In the genomic region with DNA sequence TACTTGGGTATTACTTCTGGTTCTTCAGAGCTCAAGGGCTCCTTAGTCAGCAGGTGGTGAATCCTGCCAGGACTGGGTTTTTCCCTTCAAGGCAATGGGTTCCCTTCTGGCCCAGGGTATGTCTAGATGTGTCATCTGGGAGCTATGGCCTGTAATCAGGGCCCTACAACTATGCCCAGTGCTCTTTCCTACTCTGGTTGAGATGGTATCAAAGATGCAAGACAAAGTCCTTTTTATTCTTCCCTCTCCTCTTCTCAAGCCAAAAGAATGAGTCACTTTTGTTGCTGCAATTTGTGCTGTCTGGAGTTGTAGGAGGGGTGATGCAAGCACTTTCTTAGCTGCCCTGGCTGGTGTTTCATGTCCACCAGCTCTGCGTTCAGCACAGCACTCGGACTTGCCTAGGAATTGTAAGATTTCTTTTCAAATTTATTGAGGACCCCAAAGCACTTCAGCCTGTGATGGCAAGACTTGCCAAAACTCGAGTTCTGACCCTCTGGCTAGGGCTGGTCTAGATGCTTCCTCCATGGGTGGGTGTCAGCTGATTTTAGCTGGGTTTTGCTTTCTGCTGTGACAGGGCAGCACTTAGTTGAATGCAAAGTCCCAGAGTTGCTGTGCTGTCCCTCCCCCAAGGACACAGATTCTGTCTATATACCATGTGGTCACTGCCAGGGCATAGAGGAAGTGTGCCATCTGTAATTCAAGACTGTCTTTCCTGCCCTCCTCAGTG, we compare ENCODE assay signal across 9 cellular contexts.
DNase-seq lines count a peak whose midpoint lies in the region; ATAC-seq and TF ChIP-seq lines count a peak whose summit lies in the region.
"Had no signal": no experiment of that assay in that cellular context is flagged by ENCODE, and none has a peak within 500 bp of the region (broad histone marks: within the 10 kb centered on the region; RNA-seq: fewer than 3 reads in every experiment).

No MANE protein-coding gene starts in this region.

- TF ChIP-seq CTCF in HCT116 (IDR thresholded peaks at IDR 0.05 in 2 of 3, conservative IDR thresholded peaks at IDR 0.05 in 1 of 3; ENCODE audit: borderline replicate concordance in 1 of 3, insufficient read depth in 1 of 3, low read depth in 2 of 3, low read length in 2 of 3) (no peak), SK-N-SH (IDR thresholded peaks at IDR 0.05) (no peak), fibroblast of the aortic adventitia (IDR thresholded peaks at IDR 0.05; ENCODE audit: insufficient read depth, low read length) (no peak)

- POLR2A ChIA-PET in HCT116 (lab: Charles Lee) (no interaction called here), SK-N-SH (lab: Yijun Ruan, JAX) (no interaction called here)

- H3K9me2 ChIP-seq in HCT116 (ENCODE audit: insufficient read depth) (no peaks in the 10 kb centered on the region), SK-N-SH (no peaks in the 10 kb centered on the region)

- H3F3A ChIP-seq in SK-N-SH (replicated peaks; ENCODE audit: insufficient read depth), result peaks cover 14% of the 10 kb centered on the region

- H3K36me3 ChIP-seq in HCT116 (ENCODE audit: control insufficient read depth in 1 of 2, insufficient read depth in 2 of 2, low read length in 2 of 2), result no peaks in the 10 kb centered on the region
- no peaks in the 10 kb centered on the region for H3K36me3 ChIP-seq in SK-N-SH (replicated peaks in 1 of 2; ENCODE audit: control insufficient read depth in 1 of 2, insufficient read depth in 2 of 2, low read length in 1 of 2)

- ATAC-seq in HCT116, result peak; percentile 66; the same call in 1 of the 2 replicates
- no peak for ATAC-seq in GM21528 (IDR thresholded peaks at IDR 0.05; ENCODE audit: low FRiP score, unreplicated experiment)
- no peak for ATAC-seq in HG03097 (IDR thresholded peaks at IDR 0.05; ENCODE audit: low FRiP score, unreplicated experiment)
- no peak for ATAC-seq in HG03521 (IDR thresholded peaks at IDR 0.05; ENCODE audit: unreplicated experiment)

- H3K4me3 ChIP-seq in HCT116 (replicated peaks in 1 of 2; ENCODE audit: low read depth in 1 of 2, low read length in 2 of 2) (no peak overlapping the region), SK-N-SH (ENCODE audit: low read depth in 2 of 2, low read length in 1 of 2) (peak overlapping the region in 1 of 2 experiments; percentile 57; a peak in 2 of 4 replicates), fibroblast of the aortic adventitia (ENCODE audit: low read depth, low read length) (peak overlapping the region; percentile 60), skin epidermis (no peak overlapping the region)

- TF ChIP-seq RAD21 in HCT116 (IDR thresholded peaks at IDR 0.05; ENCODE audit: low read depth), result no peak
- no peak for TF ChIP-seq RAD21 in SK-N-SH (IDR thresholded peaks at IDR 0.05; ENCODE audit: low read length)

- peak; percentile 19 for DNase-seq in HCT116 (ENCODE audit: low read depth, low spot score)
- no peak for DNase-seq in SK-N-SH
- peak; percentile 96 for DNase-seq in fibroblast of the aortic adventitia (ENCODE audit: low read depth)
- DNase-seq in globus pallidus (ENCODE audit: low spot score), result no peak
- DNase-seq: cortex of kidney had no signal

- TF ChIP-seq EP300 in SK-N-SH (IDR thresholded peaks at IDR 0.05; ENCODE audit: borderline replicate concordance in 1 of 2, low read depth in 1 of 2, low read length in 1 of 2), result peak in 1 of 2 experiments; percentile 46; a peak in 1 of 4 replicates

- intact Hi-C loops in HCT116 (cut with micrococcal nuclease), result no loop called here

- H3K9ac ChIP-seq in HCT116 (ENCODE audit: low read length), result no peak overlapping the region
- peak overlapping the region; percentile 59; the same call in 1 of the 2 replicates for H3K9ac ChIP-seq in SK-N-SH

- H2AFZ ChIP-seq in HCT116 (ENCODE audit: low read depth, low read length, poor library complexity, severe bottlenecking), result no peak overlapping the region
- H2AFZ ChIP-seq in SK-N-SH (ENCODE audit: low read depth), result peak overlapping the region; percentile 52; the same call in 1 of the 2 replicates

- H3K9me3 ChIP-seq in HCT116 (ENCODE audit: control insufficient read depth in 1 of 2, insufficient read depth in 1 of 2, low read depth in 1 of 2, low read length in 2 of 2) (peaks cover 0 to 3% of the 10 kb centered on the region in 2 experiments; a peak in 1 of 4 replicates), SK-N-SH (no peaks in the 10 kb centered on the region)

- H3K4me1 ChIP-seq in HCT116 (ENCODE audit: control insufficient read depth in 1 of 2, insufficient read depth in 2 of 2, low read length in 2 of 2), result no peaks in the 10 kb centered on the region
- H3K4me1 ChIP-seq in SK-N-SH (ENCODE audit: control insufficient read depth in 1 of 2, insufficient read depth in 2 of 2, low read depth in 1 of 2, low read length in 1 of 2), result no peaks in the 10 kb centered on the region

- BruUV-seq in HCT116 (replicated peaks; lab: Mats Ljungman, UMichigan), result no TSS peak

- RAD21 ChIA-PET in HCT116 (lab: Charles Lee; ENCODE audit: low non-redundant PET in 1 of 2, low total read pairs in 2 of 2, uncharacterized antibody in 2 of 2, unreplicated experiment in 2 of 2), result no interaction called here

- H4K20me1 ChIP-seq in HCT116 (ENCODE audit: insufficient read depth), result no peaks in the 10 kb centered on the region
- no peaks in the 10 kb centered on the region for H4K20me1 ChIP-seq in SK-N-SH (ENCODE audit: insufficient read depth)

- no peaks in the 10 kb centered on the region for H3K79me2 ChIP-seq in HCT116 (ENCODE audit: insufficient read depth, low read length)
- H3K79me2 ChIP-seq in SK-N-SH (ENCODE audit: insufficient read depth), result no peaks in the 10 kb centered on the region

- 9% methylated on average over 3 of the region's 3 CpGs for WGBS in SK-N-SH (ENCODE audit: low lambda C conversion rate)

- CTCF ChIA-PET in HCT116 (lab: Charles Lee), result no interaction called here
- CTCF ChIA-PET in SK-N-SH (lab: Yijun Ruan, JAX), result no interaction called here

- H3K4me2 ChIP-seq in HCT116 (ENCODE audit: low read length), result no peak overlapping the region
- H3K4me2 ChIP-seq in SK-N-SH, result peak overlapping the region; percentile 64

- no peak overlapping the region for H3K27ac ChIP-seq in HCT116 (ENCODE audit: low read depth, low read length)
- H3K27ac ChIP-seq in SK-N-SH (ENCODE audit: low read depth in 2 of 2, low read length in 1 of 2), result peak overlapping the region in 1 of 2 experiments; percentile 92; a peak in 2 of 4 replicates
- peak overlapping the region in 12 of 21 experiments; percentile 3 to 80 (median 57) for H3K27ac ChIP-seq in skin epidermis

- no peak for TF ChIP-seq POLR2A in HCT116 (IDR thresholded peaks at IDR 0.05; ENCODE audit: borderline replicate concordance, extremely low read depth, insufficient read depth, insufficient read length)

- H3K27me3 ChIP-seq in HCT116 (ENCODE audit: insufficient read depth, low read length) (no peaks in the 10 kb centered on the region), SK-N-SH (ENCODE audit: insufficient read depth) (no peaks in the 10 kb centered on the region)

TF ChIP-seq in HCT116, 20 proteins besides CTCF, POLR2A, EP300 and RAD21:
- peak; percentile 42; the same call in 1 of the 2 replicates for TF ChIP-seq CEBPB (IDR thresholded peaks at IDR 0.05; ENCODE audit: low read depth)
- TF ChIP-seq, protein P1, sequence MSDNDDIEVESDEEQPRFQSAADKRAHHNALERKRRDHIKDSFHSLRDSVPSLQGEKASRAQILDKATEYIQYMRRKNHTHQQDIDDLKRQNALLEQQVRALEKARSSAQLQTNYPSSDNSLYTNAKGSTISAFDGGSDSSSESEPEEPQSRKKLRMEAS (IDR thresholded peaks at IDR 0.05), result no peak

TF ChIP-seq in SK-N-SH, 30 proteins besides CTCF, POLR2A, EP300 and RAD21 (continues in another document):
- TF ChIP-seq, protein P2, sequence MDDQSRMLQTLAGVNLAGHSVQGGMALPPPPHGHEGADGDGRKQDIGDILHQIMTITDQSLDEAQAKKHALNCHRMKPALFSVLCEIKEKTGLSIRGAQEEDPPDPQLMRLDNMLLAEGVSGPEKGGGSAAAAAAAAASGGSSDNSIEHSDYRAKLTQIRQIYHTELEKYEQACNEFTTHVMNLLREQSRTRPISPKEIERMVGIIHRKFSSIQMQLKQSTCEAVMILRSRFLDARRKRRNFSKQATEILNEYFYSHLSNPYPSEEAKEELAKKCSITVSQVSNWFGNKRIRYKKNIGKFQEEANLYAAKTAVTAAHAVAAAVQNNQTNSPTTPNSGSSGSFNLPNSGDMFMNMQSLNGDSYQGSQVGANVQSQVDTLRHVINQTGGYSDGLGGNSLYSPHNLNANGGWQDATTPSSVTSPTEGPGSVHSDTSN (IDR thresholded peaks at IDR 0.05), result peak; percentile 60
- TF ChIP-seq GATA2 (CRISPR knock-in tag; IDR thresholded peaks at IDR 0.05) (no peak), FOSL2 (IDR thresholded peaks at IDR 0.05; ENCODE audit: borderline replicate concordance, low read depth) (peak; percentile 92), TEAD4 (IDR thresholded peaks at IDR 0.05; ENCODE audit: borderline replicate concordance, insufficient read depth) (peak; percentile 75; the same call in 1 of the 2 replicates), TCF12 (IDR thresholded peaks at IDR 0.05) (peak; percentile 81), JUND (IDR thresholded peaks at IDR 0.05) (peak; percentile 91), EZH2phosphoT487 (IDR thresholded peaks at IDR 0.05; ENCODE audit: borderline replicate concordance, low read depth) (no peak), FOXM1 (IDR thresholded peaks at IDR 0.05; ENCODE audit: low read depth) (no peak), NFIC (IDR thresholded peaks at IDR 0.05; ENCODE audit: borderline replicate concordance) (peak; percentile 75), YY1 (IDR thresholded peaks at IDR 0.05; ENCODE audit: low read depth) (no peak)
- TF ChIP-seq, protein P1 (IDR thresholded peaks at IDR 0.05; ENCODE audit: low read depth), result peak; percentile 10; the same call in 1 of the 2 replicates
- TF ChIP-seq, protein P3, sequence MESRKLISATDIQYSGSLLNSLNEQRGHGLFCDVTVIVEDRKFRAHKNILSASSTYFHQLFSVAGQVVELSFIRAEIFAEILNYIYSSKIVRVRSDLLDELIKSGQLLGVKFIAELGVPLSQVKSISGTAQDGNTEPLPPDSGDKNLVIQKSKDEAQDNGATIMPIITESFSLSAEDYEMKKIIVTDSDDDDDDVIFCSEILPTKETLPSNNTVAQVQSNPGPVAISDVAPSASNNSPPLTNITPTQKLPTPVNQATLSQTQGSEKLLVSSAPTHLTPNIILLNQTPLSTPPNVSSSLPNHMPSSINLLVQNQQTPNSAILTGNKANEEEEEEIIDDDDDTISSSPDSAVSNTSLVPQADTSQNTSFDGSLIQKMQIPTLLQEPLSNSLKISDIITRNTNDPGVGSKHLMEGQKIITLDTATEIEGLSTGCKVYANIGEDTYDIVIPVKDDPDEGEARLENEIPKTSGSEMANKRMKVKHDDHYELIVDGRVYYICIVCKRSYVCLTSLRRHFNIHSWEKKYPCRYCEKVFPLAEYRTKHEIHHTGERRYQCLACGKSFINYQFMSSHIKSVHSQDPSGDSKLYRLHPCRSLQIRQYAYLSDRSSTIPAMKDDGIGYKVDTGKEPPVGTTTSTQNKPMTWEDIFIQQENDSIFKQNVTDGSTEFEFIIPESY (IDR thresholded peaks at IDR 0.05; ENCODE audit: borderline replicate concordance, low read depth), result no peak

Comparison
In these comparisons a context has a peak if more than half of its experiments do, and no peak if none do; other contexts are left out.
1. DNase-seq: peak in HCT116 (single experiment) and fibroblast of the aortic adventitia (single experiment); none in SK-N-SH (single experiment) and globus pallidus (single experiment).